16 cellular contexts compared by ENCODE assay signal in the genomic region with DNA sequence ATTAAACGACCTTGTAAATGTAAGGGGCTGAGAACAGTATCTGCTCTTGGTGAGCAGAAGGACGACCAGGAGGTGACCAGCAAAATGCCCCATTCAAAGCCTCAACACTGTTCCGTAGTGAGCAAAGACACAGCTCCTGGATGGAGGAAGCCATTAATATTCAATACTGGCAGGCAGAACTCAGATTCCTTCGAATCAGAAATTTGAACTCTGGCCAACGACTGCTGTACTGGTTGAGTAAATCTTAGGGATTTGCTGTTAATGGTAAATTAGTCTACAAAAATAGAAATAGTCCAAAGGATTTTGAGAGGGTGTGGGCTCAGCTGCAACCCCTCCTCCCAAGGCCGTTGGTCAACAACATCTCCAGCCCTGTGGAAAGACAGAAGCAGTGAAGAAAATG.
"Had no signal": no experiment of that assay in that cellular context is flagged by ENCODE, and none has a peak within 500 bp of the region (broad histone marks: within the 10 kb centered on the region; RNA-seq: fewer than 3 reads in every experiment).

No MANE protein-coding gene starts in this region.

- H3K27ac ChIP-seq: coronary artery, esophagus muscularis mucosa, prostate gland, upper lobe of left lung had no signal

- H3K9me3 ChIP-seq: esophagus muscularis mucosa, prostate gland, upper lobe of left lung had no signal

- H3K4me3 ChIP-seq: coronary artery, esophagus muscularis mucosa, prostate gland, upper lobe of left lung had no signal

- H3K27ac Mint-ChIP-seq: activated naive CD8-positive, alpha-beta T cell treated with anti-CD3 and anti-CD28 coated beads, Interleukin-2, amount 50 U/mL, for 24 hours; immature natural killer cell; nephron progenitor cell; stimulated activated naive CD8-positive, alpha-beta T cell treated with anti-CD3 and anti-CD28 coated beads, Interleukin-15, amount 100 ng/mL, for 72 hours had no signal

- DNase-seq: activated CD4-positive, alpha-beta T cell treated with anti-CD3 and anti-CD28 coated beads, Interleukin-2, amount 50 U/mL, for 1 hour; activated CD8-positive, alpha-beta memory T cell treated with anti-CD3 and anti-CD28 coated beads for 24 hours; activated naive CD4-positive, alpha-beta T cell treated with Interleukin-2 at 50 U/mL for 16 hours; activated naive CD8-positive, alpha-beta T cell treated with anti-CD3 and anti-CD28 coated beads, Interleukin-2, amount 50 U/mL, for 24 hours; foreskin melanocyte; immature natural killer cell; left ventricle myocardium superior; nephron progenitor cell; stimulated activated CD4-positive, alpha-beta T cell treated with anti-CD3 and anti-CD28 coated beads, Interleukin-1b, Interleukin-23, amount 100 ng/mL, for 48 hours; stimulated activated naive CD8-positive, alpha-beta T cell treated with anti-CD3 and anti-CD28 coated beads, Interleukin-15, amount 100 ng/mL, for 72 hours; T-helper 1 cell; T1000; upper lobe of left lung had no signal

- H3K4me3 Mint-ChIP-seq: activated naive CD8-positive, alpha-beta T cell treated with anti-CD3 and anti-CD28 coated beads, Interleukin-2, amount 50 U/mL, for 24 hours; immature natural killer cell; nephron progenitor cell; stimulated activated naive CD8-positive, alpha-beta T cell treated with anti-CD3 and anti-CD28 coated beads, Interleukin-15, amount 100 ng/mL, for 72 hours had no signal

- H3K4me1 ChIP-seq: prostate gland, upper lobe of left lung had no signal

- H3K9me3 Mint-ChIP-seq: activated naive CD8-positive, alpha-beta T cell treated with anti-CD3 and anti-CD28 coated beads, Interleukin-2, amount 50 U/mL, for 24 hours; immature natural killer cell; stimulated activated naive CD8-positive, alpha-beta T cell treated with anti-CD3 and anti-CD28 coated beads, Interleukin-15, amount 100 ng/mL, for 72 hours had no signal

- H3K36me3 Mint-ChIP-seq: immature natural killer cell had no signal

- H3K4me1 Mint-ChIP-seq: activated naive CD8-positive, alpha-beta T cell treated with anti-CD3 and anti-CD28 coated beads, Interleukin-2, amount 50 U/mL, for 24 hours; immature natural killer cell; stimulated activated naive CD8-positive, alpha-beta T cell treated with anti-CD3 and anti-CD28 coated beads, Interleukin-15, amount 100 ng/mL, for 72 hours had no signal

- H3K36me3 ChIP-seq: esophagus muscularis mucosa, prostate gland, upper lobe of left lung had no signal
